Comparison of ENCODE assay signal across 1 cellular context in genomic region chr12:100716658-100716948, GRCh38.
TF ChIP-seq lines count a peak whose summit lies in the region.

No MANE protein-coding gene starts in this region.

TF ChIP-seq in GM23338, 12 proteins besides CTCF, POLR2A, EP300 and RAD21 (continued from another document):
- no peak for TF ChIP-seq ZNF462 (CRISPR knock-in tag; IDR thresholded peaks at IDR 0.05)
- no peak for TF ChIP-seq EZH2phosphoT487 (IDR thresholded peaks at IDR 0.05; ENCODE audit: unreplicated experiment)
- TF ChIP-seq JUNB (IDR thresholded peaks at IDR 0.05; ENCODE audit: unreplicated experiment): no peak
- TF ChIP-seq ZNF114 (CRISPR knock-in tag; IDR thresholded peaks at IDR 0.05): no peak
- no peak for TF ChIP-seq POLR2AphosphoS5 (IDR thresholded peaks at IDR 0.05; ENCODE audit: low read depth)
